ENCODE assay signal across 14 cellular contexts in the genomic region with DNA sequence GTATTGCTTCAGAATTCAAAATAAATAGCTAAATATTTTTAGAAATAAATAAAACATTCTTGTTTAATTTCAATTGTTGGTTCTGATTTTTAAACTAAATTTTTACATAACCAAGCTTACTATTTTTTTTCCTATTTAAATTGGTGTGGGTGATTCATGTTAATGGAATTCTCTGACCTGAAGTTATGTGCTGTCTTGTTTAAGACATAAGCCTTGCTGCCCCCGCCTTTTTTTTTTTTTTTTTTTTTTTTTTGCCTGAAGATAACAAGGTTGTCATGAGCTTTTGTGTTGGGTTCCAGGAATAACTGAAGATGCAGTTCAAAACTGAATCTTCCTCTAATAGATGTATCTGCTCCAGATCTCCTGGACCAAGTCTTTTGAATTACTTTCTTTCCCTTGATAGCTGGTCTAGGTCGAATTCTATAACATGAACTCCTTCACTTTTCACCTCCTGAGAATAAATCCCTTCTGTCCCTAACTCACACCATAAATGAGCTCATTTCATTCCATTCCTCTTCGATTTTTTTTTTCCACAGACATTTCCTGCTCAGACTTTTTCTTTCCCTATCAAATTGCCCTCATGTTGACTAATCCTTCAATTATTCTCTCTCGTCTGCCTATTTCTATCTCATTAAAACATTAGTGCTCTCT.
DNase-seq lines count a peak whose midpoint lies in the region; ATAC-seq, FAIRE-seq and TF ChIP-seq lines count a peak whose summit lies in the region.
"Had no signal": no experiment of that assay in that cellular context is flagged by ENCODE, and none has a peak within 500 bp of the region (broad histone marks: within the 10 kb centered on the region; RNA-seq: fewer than 3 reads in every experiment).

No MANE protein-coding gene starts in this region.

- no peaks in the 10 kb centered on the region for H4K20me1 ChIP-seq in astrocyte (ENCODE audit: insufficient read depth, low read length)

- FAIRE-seq in astrocyte (lab: Jason Lieb, UNC) = peak; percentile 92

- intact Hi-C loops in left ventricle myocardium inferior (cut with micrococcal nuclease) (no loop called here), Right ventricle myocardium inferior (cut with DNase I) (loop anchor here (10.0 kb wide), 1 partner anchor 69 kb away; no protein-coding TSS in a partner anchor)

- H3K27ac ChIP-seq in left ventricle myocardium inferior (replicated peaks) (peak overlapping the region; percentile 40), astrocyte (ENCODE audit: low read depth, low read length) (peak overlapping the region; percentile 96)
- H3K27ac ChIP-seq: body of pancreas had no signal

- DNase-seq in left ventricle myocardium inferior (no peak), Right ventricle myocardium inferior (ENCODE audit: missing footprints) (no peak), astrocyte (ENCODE audit: low read depth) (peak; percentile 84), hepatic stellate cell (ENCODE audit: low spot score) (peak; percentile 42), SKM-1 (lab: John Stamatoyannopoulos, UW; ENCODE audit: unreplicated experiment) (no peak), NCI-H526 (lab: John Stamatoyannopoulos, UW) (no peak), NCI-H2029 treated with DMSO at 0.1 percent for 48 hours (lab: John Stamatoyannopoulos, UW) (no peak), T-helper 9 cell (no peak)
- DNase-seq: activated CD4-positive, CD25-positive, alpha-beta regulatory T cell; activated T-cell treated with anti-CD3 and anti-CD28 coated beads, Interleukin-2, amount 50 U/mL, for 24 hours; body of pancreas; NCI-H510A treated with DMSO at 0.1 percent for 48 hours had no signal

- H3K27me3 ChIP-seq in left ventricle myocardium inferior (ENCODE audit: low read depth) = no peaks in the 10 kb centered on the region
- H3K27me3 ChIP-seq in astrocyte (ENCODE audit: insufficient read depth, low read length) = no peaks in the 10 kb centered on the region
- H3K27me3 ChIP-seq: body of pancreas had no signal

- H3K9me3 ChIP-seq in left ventricle myocardium inferior (replicated peaks) = no peaks in the 10 kb centered on the region
- no peaks in the 10 kb centered on the region for H3K9me3 ChIP-seq in astrocyte (ENCODE audit: insufficient read depth, low read depth, low read length)
- H3K9me3 ChIP-seq: body of pancreas had no signal

- no peaks in the 10 kb centered on the region for H3K36me3 ChIP-seq in left ventricle myocardium inferior
- H3K36me3 ChIP-seq in astrocyte (ENCODE audit: insufficient read depth, low read length) = no peaks in the 10 kb centered on the region

- no peaks in the 10 kb centered on the region for H3K79me2 ChIP-seq in astrocyte (ENCODE audit: insufficient read depth, low read length)

- H3K27me3 Mint-ChIP-seq in astrocyte (ENCODE audit: low read depth, unreplicated experiment) = no peaks in the 10 kb centered on the region
- H3K27me3 Mint-ChIP-seq: progenitor cell of endocrine pancreas had no signal

- no peak overlapping the region for H3K4me3 Mint-ChIP-seq in astrocyte (ENCODE audit: unreplicated experiment)
- H3K4me3 Mint-ChIP-seq: activated T-cell treated with anti-CD3 and anti-CD28 coated beads, Interleukin-2, amount 50 U/mL, for 24 hours had no signal

- H3K4me1 Mint-ChIP-seq in astrocyte (ENCODE audit: low read depth, unreplicated experiment) = peaks cover 13% of the 10 kb centered on the region

- no peak overlapping the region for H2AFZ ChIP-seq in astrocyte (ENCODE audit: low read depth, low read length)

- no peak for ATAC-seq in Right ventricle myocardium inferior
- ATAC-seq: body of pancreas, left lobe of liver had no signal

- peak overlapping the region; percentile 96 for H3K27ac Mint-ChIP-seq in astrocyte (ENCODE audit: unreplicated experiment)
- H3K27ac Mint-ChIP-seq: activated T-cell treated with anti-CD3 and anti-CD28 coated beads, Interleukin-2, amount 50 U/mL, for 24 hours; progenitor cell of endocrine pancreas had no signal

- H3K36me3 Mint-ChIP-seq in astrocyte (ENCODE audit: low read depth, unreplicated experiment) = no peaks in the 10 kb centered on the region

- no peak overlapping the region for H3K4me3 ChIP-seq in left ventricle myocardium inferior
- peak overlapping the region; percentile 37 for H3K4me3 ChIP-seq in astrocyte (ENCODE audit: insufficient read depth, low read depth, low read length)
- H3K4me3 ChIP-seq: body of pancreas had no signal

- no peaks in the 10 kb centered on the region for H3K9me3 Mint-ChIP-seq in astrocyte (ENCODE audit: unreplicated experiment)
- H3K9me3 Mint-ChIP-seq: activated T-cell treated with anti-CD3 and anti-CD28 coated beads, Interleukin-2, amount 50 U/mL, for 24 hours had no signal

- H3K4me2 ChIP-seq in astrocyte (ENCODE audit: low read length) = peak overlapping the region; percentile 78

- TF ChIP-seq CTCF in left ventricle myocardium inferior (IDR thresholded peaks at IDR 0.05; ENCODE audit: borderline replicate concordance) = no peak
- no peak for TF ChIP-seq CTCF in astrocyte (IDR thresholded peaks at IDR 0.05; ENCODE audit: insufficient read depth, low read depth, low read length)

- H3K4me1 ChIP-seq in left ventricle myocardium inferior (no peaks in the 10 kb centered on the region), astrocyte (ENCODE audit: insufficient read depth, low read length) (peaks cover 3% of the 10 kb centered on the region)
- H3K4me1 ChIP-seq: body of pancreas had no signal

- H3K9ac ChIP-seq in astrocyte (ENCODE audit: low read length) = peak overlapping the region; percentile 76

Comparison
In these comparisons a context has a peak if more than half of its experiments do, and no peak if none do; other contexts are left out.
1. DNase-seq: peak in astrocyte (single experiment) and hepatic stellate cell (single experiment); none in left ventricle myocardium inferior (single experiment), Right ventricle myocardium inferior (single experiment), SKM-1 (single experiment), NCI-H526 (0 of 2), NCI-H2029 treated with DMSO at 0.1 percent for 48 hours (single experiment) and T-helper 9 cell (single experiment).